Comparison of ENCODE assay signal across 10 cellular contexts in genomic region chr7:11343818-11344413, GRCh38.
DNase-seq lines count a peak whose midpoint lies in the region; ATAC-seq, FAIRE-seq and TF ChIP-seq lines count a peak whose summit lies in the region.
"Had no signal": no experiment of that assay in that cellular context is flagged by ENCODE, and none has a peak within 500 bp of the region (broad histone marks: within the 10 kb centered on the region; RNA-seq: fewer than 3 reads in every experiment).

No MANE protein-coding gene starts in this region.

- TF ChIP-seq CTCF in natural killer cell (IDR thresholded peaks at IDR 0.05) = peak; percentile 78
- TF ChIP-seq CTCF in OCI-LY7 (conservative IDR thresholded peaks at IDR 0.05; ENCODE audit: low read length) = peak; percentile 90
- TF ChIP-seq CTCF in H1 (IDR thresholded peaks at IDR 0.05; ENCODE audit: control extremely low read depth in 1 of 3, insufficient read depth in 1 of 3, low read depth in 1 of 3, low read length in 3 of 3) = peak in 2 of 3 experiments; percentile 38 to 68; a peak in 2 of 4 replicates
- peak; percentile 88 for TF ChIP-seq CTCF in neural crest cell (conservative IDR thresholded peaks at IDR 0.05)

- no peaks in the 10 kb centered on the region for H3K9me3 ChIP-seq in OCI-LY7 (ENCODE audit: low read length)
- H3K9me3 ChIP-seq in H1 (ENCODE audit: insufficient read depth in 2 of 2, low read depth in 1 of 2, low read length in 1 of 2) = no peaks in the 10 kb centered on the region

- H3K4me3 ChIP-seq in OCI-LY7 (ENCODE audit: low read depth, low read length, poor library complexity, severe bottlenecking) = no peak overlapping the region
- H3K4me3 ChIP-seq in H1 (ENCODE audit: extremely low read depth in 1 of 4, insufficient read depth in 2 of 4, low read depth in 3 of 4, low read length in 4 of 4) = no peak overlapping the region

- H3K27ac Mint-ChIP-seq in natural killer cell = no peak overlapping the region
- no peak overlapping the region for H3K27ac Mint-ChIP-seq in natural killer cell treated with Interleukin-12 subunit alpha and Interleukin-12 subunit beta and Interleukin-15 and Interleukin-18, amount 100 ng/mL, for 72 hours
- H3K27ac Mint-ChIP-seq in neural crest cell (ENCODE audit: unreplicated experiment) = no peak overlapping the region
- H3K27ac Mint-ChIP-seq: dendritic cell treated with granulocyte-macrophage colony-stimulating factor and Interleukin-4, amounts not matched to agents 40 ng/mL and 50 ng/mL, for 4 days; stimulated activated naive CD8-positive, alpha-beta T cell treated with anti-CD3 and anti-CD28 coated beads, Interleukin-15, amount 100 ng/mL, for 72 hours had no signal

- H2BK20ac ChIP-seq in H1 (ENCODE audit: low read length) = no peak overlapping the region

- no peak overlapping the region for H3K4ac ChIP-seq in H1 (replicated peaks; ENCODE audit: insufficient read length, low read depth, low read length)

- no peak overlapping the region for H3K14ac ChIP-seq in H1 (ENCODE audit: insufficient read length)

- DNase-seq in natural killer cell = no peak
- DNase-seq in natural killer cell treated with Interleukin-12 subunit alpha and Interleukin-12 subunit beta and Interleukin-15 and Interleukin-18, amount 100 ng/mL, for 72 hours (ENCODE audit: low spot score) = no peak
- peak; percentile 74 for DNase-seq in HT-29 (ENCODE audit: low spot score)
- DNase-seq in OCI-LY7 (ENCODE audit: low spot score) = peak; percentile 49
- no peak for DNase-seq in H1 (ENCODE audit: low read depth in 1 of 2, low spot score in 2 of 2)
- peak; percentile 22 for DNase-seq in neural crest cell (ENCODE audit: low read depth, low spot score)
- no peak for DNase-seq in activated CD4-positive, alpha-beta T cell treated with anti-CD3 and anti-CD28 coated beads for 48 hours
- DNase-seq in GM19238 (ENCODE audit: insufficient read length, low spot score) = no peak

- CTCF ChIA-PET in OCI-LY7 (lab: Charles Lee; ENCODE audit: unreplicated experiment) (no interaction called here), H1 (lab: Charles Lee; ENCODE audit: partially characterized antibody) (interaction anchor here (0.6 to 2.1 kb wide), 20 partner anchors 10 to 762 kb away, joined by 3 to 20 read pairs (median 3); no protein-coding TSS in a partner anchor)

- H3K4me2 ChIP-seq in OCI-LY7 (ENCODE audit: low read length) (no peak overlapping the region), H1 (ENCODE audit: insufficient read depth in 1 of 2, low read depth in 2 of 2, low read length in 2 of 2) (no peak overlapping the region; a peak in 1 of 4 replicates)

- H3K4me3 Mint-ChIP-seq in natural killer cell (no peak overlapping the region), neural crest cell (no peak overlapping the region)
- H3K4me3 Mint-ChIP-seq in natural killer cell treated with Interleukin-12 subunit alpha and Interleukin-12 subunit beta and Interleukin-15 and Interleukin-18, amount 100 ng/mL, for 72 hours = no peak overlapping the region
- H3K4me3 Mint-ChIP-seq: dendritic cell treated with granulocyte-macrophage colony-stimulating factor and Interleukin-4, amounts not matched to agents 40 ng/mL and 50 ng/mL, for 4 days; stimulated activated naive CD8-positive, alpha-beta T cell treated with anti-CD3 and anti-CD28 coated beads, Interleukin-15, amount 100 ng/mL, for 72 hours had no signal

- H3K9me2 ChIP-seq in OCI-LY7 (ENCODE audit: insufficient read depth, low read length) = no peaks in the 10 kb centered on the region

- TF ChIP-seq RAD21 in H1 (IDR thresholded peaks at IDR 0.05 in 1 of 2, conservative IDR thresholded peaks at IDR 0.05 in 1 of 2; ENCODE audit: low read depth in 2 of 2, low read length in 2 of 2) = peak; percentile 84 to 89

- no peak overlapping the region for H2BK5ac ChIP-seq in H1 (ENCODE audit: low read depth, low read length)

- BruUV-seq in OCI-LY7 (replicated peaks; lab: Mats Ljungman, UMichigan) = no TSS peak

- no peaks in the 10 kb centered on the region for H3K79me1 ChIP-seq in H1 (ENCODE audit: low read depth, low read length)

- H4K91ac ChIP-seq in H1 (replicated peaks; ENCODE audit: insufficient read length, low read length) = no peak overlapping the region

- H2BK15ac ChIP-seq in H1 (ENCODE audit: low read length) = no peak overlapping the region

- no peak overlapping the region for H2BK120ac ChIP-seq in H1 (replicated peaks; ENCODE audit: low read depth, low read length)

- no peak overlapping the region for H2BK12ac ChIP-seq in H1 (ENCODE audit: low read depth, low read length)

- H3K36me3 ChIP-seq in OCI-LY7 (ENCODE audit: insufficient read depth, low read length) (no peaks in the 10 kb centered on the region), H1 (ENCODE audit: control insufficient read depth in 2 of 4, insufficient read depth in 4 of 4, low read length in 3 of 4) (no peaks in the 10 kb centered on the region)

- FAIRE-seq in H1 (lab: Jason Lieb, UNC) = peak; percentile 92

- no peaks in the 10 kb centered on the region for H3K9me3 Mint-ChIP-seq in natural killer cell
- no peaks in the 10 kb centered on the region for H3K9me3 Mint-ChIP-seq in natural killer cell treated with Interleukin-12 subunit alpha and Interleukin-12 subunit beta and Interleukin-15 and Interleukin-18, amount 100 ng/mL, for 72 hours
- H3K9me3 Mint-ChIP-seq in neural crest cell = no peaks in the 10 kb centered on the region
- H3K9me3 Mint-ChIP-seq: dendritic cell treated with granulocyte-macrophage colony-stimulating factor and Interleukin-4, amounts not matched to agents 40 ng/mL and 50 ng/mL, for 4 days; stimulated activated naive CD8-positive, alpha-beta T cell treated with anti-CD3 and anti-CD28 coated beads, Interleukin-15, amount 100 ng/mL, for 72 hours had no signal

- no peaks in the 10 kb centered on the region for H3K79me2 ChIP-seq in OCI-LY7 (ENCODE audit: insufficient read depth, low read depth, low read length)
- no peaks in the 10 kb centered on the region for H3K79me2 ChIP-seq in H1 (ENCODE audit: control insufficient read depth in 1 of 2, insufficient read depth in 2 of 2, low read length in 2 of 2)

- no peak overlapping the region for H3K23ac ChIP-seq in H1 (ENCODE audit: insufficient read length)

- peak in 1 of 3 donors; percentile 47 for ATAC-seq in natural killer cell
- no peak for ATAC-seq in natural killer cell treated with Interleukin-12 subunit alpha and Interleukin-12 subunit beta and Interleukin-15 and Interleukin-18, amount 100 ng/mL, for 72 hours
- ATAC-seq: stimulated activated naive CD8-positive, alpha-beta T cell treated with anti-CD3 and anti-CD28 coated beads, Interleukin-15, amount 100 ng/mL, for 72 hours had no signal

- POLR2A ChIA-PET in OCI-LY7 (lab: Charles Lee) = no interaction called here
- POLR2A ChIA-PET in H1 (lab: Charles Lee; ENCODE audit: partially characterized antibody) = no interaction called here

- no peak overlapping the region for H2AFZ ChIP-seq in OCI-LY7 (ENCODE audit: low read length)
- peak overlapping the region; percentile 79; the same call in 1 of the 2 replicates for H2AFZ ChIP-seq in H1 (ENCODE audit: low read length)

- H3K36me3 Mint-ChIP-seq in natural killer cell = no peaks in the 10 kb centered on the region
- no peaks in the 10 kb centered on the region for H3K36me3 Mint-ChIP-seq in natural killer cell treated with Interleukin-12 subunit alpha and Interleukin-12 subunit beta and Interleukin-15 and Interleukin-18, amount 100 ng/mL, for 72 hours
- H3K36me3 Mint-ChIP-seq in neural crest cell (ENCODE audit: low read depth) = no peaks in the 10 kb centered on the region

- no peaks in the 10 kb centered on the region for H3K27me3 Mint-ChIP-seq in natural killer cell (ENCODE audit: low read depth in 2 of 2)
- H3K27me3 Mint-ChIP-seq in natural killer cell treated with Interleukin-12 subunit alpha and Interleukin-12 subunit beta and Interleukin-15 and Interleukin-18, amount 100 ng/mL, for 72 hours = peaks cover 3 to 13% of the 10 kb centered on the region in 2 donors
- H3K27me3 Mint-ChIP-seq in neural crest cell (ENCODE audit: low read depth) = no peaks in the 10 kb centered on the region

- no peak overlapping the region for H2AK5ac ChIP-seq in H1 (ENCODE audit: low read depth, low read length)

- H3K27ac ChIP-seq in OCI-LY7 (ENCODE audit: low read depth, low read length, poor library complexity, severe bottlenecking) (no peak overlapping the region), H1 (ENCODE audit: low read depth, low read length) (no peak overlapping the region)

- WGBS in H1 (ENCODE audit: extremely low coverage in 1 of 2, insufficient coverage in 1 of 2, insufficient read length in 1 of 2, insufficient replicate concordance in 2 of 2, low coverage in 1 of 2, low lambda C conversion rate in 2 of 2, missing lambda C conversion rate in 1 of 2), 2 experiments = 25% methylated on average over 10 of the region's 10 CpGs; no CpG with 5 or more reads in 1 of the 2 experiments

- no peak for TF ChIP-seq POLR2A in H1 (IDR thresholded peaks at IDR 0.05; ENCODE audit: control extremely low read depth in 1 of 2, low read depth in 2 of 2, low read length in 2 of 2)

- H3K18ac ChIP-seq in H1 (ENCODE audit: extremely low read depth, low read length) = no peak overlapping the region

- H3K4me1 Mint-ChIP-seq in natural killer cell = peaks cover 0 to 6% of the 10 kb centered on the region in 2 donors
- peaks cover 3 to 5% of the 10 kb centered on the region in 2 donors for H3K4me1 Mint-ChIP-seq in natural killer cell treated with Interleukin-12 subunit alpha and Interleukin-12 subunit beta and Interleukin-15 and Interleukin-18, amount 100 ng/mL, for 72 hours (ENCODE audit: low read depth in 2 of 2)
- peaks cover 7% of the 10 kb centered on the region for H3K4me1 Mint-ChIP-seq in neural crest cell

- intact Hi-C loops in natural killer cell (cut with micrococcal nuclease) (no loop called here), OCI-LY7 (cut with micrococcal nuclease; ENCODE audit: unreplicated experiment) (loop anchor here (10.0 kb wide), 1 partner anchor 459 kb away; no protein-coding TSS in a partner anchor)

- H4K5ac ChIP-seq in H1 (ENCODE audit: insufficient read length, low read depth, low read length) = no peak overlapping the region

- H3K4me1 ChIP-seq in OCI-LY7 (ENCODE audit: insufficient read depth, low read length, poor library complexity, severe bottlenecking) = no peaks in the 10 kb centered on the region
- H3K4me1 ChIP-seq in H1 (replicated peaks in 1 of 4; ENCODE audit: control insufficient read depth in 3 of 4, insufficient read depth in 4 of 4, low read length in 3 of 4) = peaks cover 0 to 5% (median 2%) of the 10 kb centered on the region in 4 experiments; a peak in 2 of 7 replicates

- no peak overlapping the region for H3K56ac ChIP-seq in H1 (replicated peaks; ENCODE audit: insufficient read length, low read depth, low read length)

- no peaks in the 10 kb centered on the region for H3K23me2 ChIP-seq in H1 (ENCODE audit: low read depth, low read length)

- H3K9ac ChIP-seq in H1 (replicated peaks in 1 of 4; ENCODE audit: extremely low read depth in 1 of 4, low read depth in 3 of 4, low read length in 3 of 4) = no peak overlapping the region

- H4K8ac ChIP-seq in H1 (ENCODE audit: extremely low read depth, insufficient read depth, low read length) = no peak overlapping the region

- no peak for TF ChIP-seq EP300 in H1 (IDR thresholded peaks at IDR 0.05; ENCODE audit: borderline replicate concordance in 1 of 2, low read depth in 2 of 2, low read length in 2 of 2)

- peaks cover 0 to 2% (median 0%) of the 10 kb centered on the region in 4 experiments; a peak in 1 of 7 replicates for H3K27me3 ChIP-seq in H1 (replicated peaks in 1 of 4; ENCODE audit: control insufficient read depth in 3 of 4, extremely low read depth in 1 of 4, insufficient read depth in 3 of 4, low read length in 3 of 4)

- H4K20me1 ChIP-seq in OCI-LY7 (ENCODE audit: insufficient read depth, low read length) (no peaks in the 10 kb centered on the region), H1 (replicated peaks in 1 of 2; ENCODE audit: control insufficient read depth in 1 of 2, insufficient read depth in 2 of 2, low read length in 2 of 2) (no peaks in the 10 kb centered on the region)

Comparison
In these comparisons a context has a peak if more than half of its experiments do, and no peak if none do; other contexts are left out.
1. DNase-seq: peak in HT-29 (single experiment), OCI-LY7 (single experiment) and neural crest cell (single experiment); none in natural killer cell (single experiment), natural killer cell treated with Interleukin-12 subunit alpha and Interleukin-12 subunit beta and Interleukin-15 and Interleukin-18, amount 100 ng/mL, for 72 hours (single experiment), H1 (0 of 2), activated CD4-positive, alpha-beta T cell treated with anti-CD3 and anti-CD28 coated beads for 48 hours (single experiment) and GM19238 (single experiment).
2. Peak in every context shown above with its lines, with median percentiles within 50 percentile points of each other: CTCF ChIP-seq.